Comparison of ENCODE assay signal across 16 cellular contexts in genomic region chr11:13697710-13698109, GRCh38. TPM values are rescaled to one million over a fixed set of nuclear protein-coding genes. Genes with fewer than 3 reads are reported as not detected.
DNase-seq lines count a peak whose midpoint lies in the region; ATAC-seq and TF ChIP-seq lines count a peak whose summit lies in the region.
"Had no signal": no experiment of that assay in that cellular context is flagged by ENCODE, and none has a peak within 500 bp of the region (broad histone marks: within the 10 kb centered on the region; RNA-seq: fewer than 3 reads in every experiment).

No MANE protein-coding gene starts in this region.

- intact Hi-C loops in dendritic cell treated with granulocyte-macrophage colony-stimulating factor and Interleukin-4, amounts not matched to agents 40 ng/mL and 50 ng/mL, for 4 days (cut with micrococcal nuclease) = no loop called here
- intact Hi-C loops in thyroid gland (cut with DNase I) = no loop called here

- ATAC-seq in activated T-cell treated with anti-CD3 and anti-CD28 coated beads, Interleukin-2, amount 50 U/mL, for 72 hours (replicated peaks in 1 of 2) = no peak

- H3K27me3 Mint-ChIP-seq in activated T-cell treated with anti-CD3 and anti-CD28 coated beads, Interleukin-2, amount 50 U/mL, for 72 hours (ENCODE audit: low read depth) = no peaks in the 10 kb centered on the region
- H3K27me3 Mint-ChIP-seq in CD8-positive, alpha-beta memory T cell = no peaks in the 10 kb centered on the region
- no peaks in the 10 kb centered on the region for H3K27me3 Mint-ChIP-seq in dendritic cell treated with granulocyte-macrophage colony-stimulating factor and Interleukin-4, amounts not matched to agents 40 ng/mL and 50 ng/mL, for 4 days
- H3K27me3 Mint-ChIP-seq: CD4-positive, CD25-positive, alpha-beta regulatory T cell had no signal

- TF ChIP-seq POLR2A in thyroid gland (IDR thresholded peaks at IDR 0.05) = no peak

- peak overlapping the region; percentile 9 for H3K27ac Mint-ChIP-seq in activated T-cell treated with anti-CD3 and anti-CD28 coated beads, Interleukin-2, amount 50 U/mL, for 72 hours
- peak overlapping the region in 1 of 8 donors; percentile 43 for H3K27ac Mint-ChIP-seq in CD8-positive, alpha-beta memory T cell
- H3K27ac Mint-ChIP-seq in dendritic cell treated with granulocyte-macrophage colony-stimulating factor and Interleukin-4, amounts not matched to agents 40 ng/mL and 50 ng/mL, for 4 days = peak overlapping the region; percentile 1

- TF ChIP-seq CTCF in neutrophil (IDR thresholded peaks at IDR 0.05) (no peak), thyroid gland (IDR thresholded peaks at IDR 0.05) (no peak)

- no peaks in the 10 kb centered on the region for H3K9me3 Mint-ChIP-seq in activated T-cell treated with anti-CD3 and anti-CD28 coated beads, Interleukin-2, amount 50 U/mL, for 72 hours
- no peaks in the 10 kb centered on the region for H3K9me3 Mint-ChIP-seq in CD8-positive, alpha-beta memory T cell
- H3K9me3 Mint-ChIP-seq in dendritic cell treated with granulocyte-macrophage colony-stimulating factor and Interleukin-4, amounts not matched to agents 40 ng/mL and 50 ng/mL, for 4 days = no peaks in the 10 kb centered on the region

- CTCF ChIA-PET in CD8-positive, alpha-beta memory T cell (lab: Charles Lee) = no interaction called here

- DNase-seq in activated T-cell treated with anti-CD3 and anti-CD28 coated beads, Interleukin-2, amount 50 U/mL, for 72 hours = no peak
- DNase-seq in activated T-cell treated with anti-CD3 and anti-CD28 coated beads, Interleukin-2, amount 50 U/mL, for 1 hour = no peak
- no peak for DNase-seq in CD8-positive, alpha-beta memory T cell
- DNase-seq in thyroid gland (no peak), OCI-M2 (lab: John Stamatoyannopoulos, UW; ENCODE audit: unreplicated experiment) (no peak)
- DNase-seq: 8988T; AML-193; Calu3; CD4-positive, CD25-positive, alpha-beta regulatory T cell; DMS 273 treated with DMSO at 0.1 percent for 48 hours; GM23248; H7 had no signal

- H3K4me3 ChIP-seq in CD8-positive, alpha-beta memory T cell (ENCODE audit: low read length) = no peak overlapping the region
- H3K4me3 ChIP-seq in neutrophil (ENCODE audit: low read depth in 1 of 2, low read length in 1 of 2) (no peak overlapping the region), thyroid gland (replicated peaks in 1 of 3) (no peak overlapping the region)
- H3K4me3 ChIP-seq: BLaER1, GM23248 had no signal

- H3K27me3 ChIP-seq in CD8-positive, alpha-beta memory T cell (ENCODE audit: insufficient read depth, low read length, poor library complexity, severe bottlenecking) = no peaks in the 10 kb centered on the region
- no peaks in the 10 kb centered on the region for H3K27me3 ChIP-seq in neutrophil
- no peaks in the 10 kb centered on the region for H3K27me3 ChIP-seq in thyroid gland
- H3K27me3 ChIP-seq: BLaER1 had no signal

- peak overlapping the region; percentile 6 for H3K27ac ChIP-seq in CD8-positive, alpha-beta memory T cell (ENCODE audit: low read depth, low read length)
- H3K27ac ChIP-seq in neutrophil = peak overlapping the region; percentile 26
- no peak overlapping the region for H3K27ac ChIP-seq in thyroid gland
- H3K27ac ChIP-seq: BLaER1, GM23248, HL-60 had no signal

- H3K4me3 Mint-ChIP-seq in activated T-cell treated with anti-CD3 and anti-CD28 coated beads, Interleukin-2, amount 50 U/mL, for 72 hours = no peak overlapping the region
- no peak overlapping the region for H3K4me3 Mint-ChIP-seq in CD8-positive, alpha-beta memory T cell
- H3K4me3 Mint-ChIP-seq in dendritic cell treated with granulocyte-macrophage colony-stimulating factor and Interleukin-4, amounts not matched to agents 40 ng/mL and 50 ng/mL, for 4 days = no peak overlapping the region
- H3K4me3 Mint-ChIP-seq: CD4-positive, CD25-positive, alpha-beta regulatory T cell had no signal

- WGBS in thyroid gland, 2 donors = 98 to 100% methylated on average over 1 of the region's 1 CpG

- H3K36me3 Mint-ChIP-seq in activated T-cell treated with anti-CD3 and anti-CD28 coated beads, Interleukin-2, amount 50 U/mL, for 72 hours (ENCODE audit: insufficient read depth in 2 of 2) = peaks cover 0 to 3% of the 10 kb centered on the region in 2 donors
- H3K36me3 Mint-ChIP-seq in CD8-positive, alpha-beta memory T cell = peaks cover 0 to 59% (median 22%) of the 10 kb centered on the region in 3 donors
- H3K36me3 Mint-ChIP-seq in dendritic cell treated with granulocyte-macrophage colony-stimulating factor and Interleukin-4, amounts not matched to agents 40 ng/mL and 50 ng/mL, for 4 days (ENCODE audit: low read depth) = peaks cover 57% of the 10 kb centered on the region

- no peaks in the 10 kb centered on the region for H3K4me1 Mint-ChIP-seq in activated T-cell treated with anti-CD3 and anti-CD28 coated beads, Interleukin-2, amount 50 U/mL, for 72 hours (ENCODE audit: low read depth)
- peaks cover 9 to 27% (median 15%) of the 10 kb centered on the region in 3 donors for H3K4me1 Mint-ChIP-seq in CD8-positive, alpha-beta memory T cell
- H3K4me1 Mint-ChIP-seq in dendritic cell treated with granulocyte-macrophage colony-stimulating factor and Interleukin-4, amounts not matched to agents 40 ng/mL and 50 ng/mL, for 4 days (ENCODE audit: low read depth) = peaks cover 31% of the 10 kb centered on the region

- peaks cover 8% of the 10 kb centered on the region for H3K36me3 ChIP-seq in CD8-positive, alpha-beta memory T cell (ENCODE audit: insufficient read depth, low read length)
- H3K36me3 ChIP-seq in neutrophil (peaks cover 59% of the 10 kb centered on the region), thyroid gland (no peaks in the 10 kb centered on the region)

- no peaks in the 10 kb centered on the region for H3K4me1 ChIP-seq in CD8-positive, alpha-beta memory T cell (ENCODE audit: insufficient read depth, low read length)
- H3K4me1 ChIP-seq in neutrophil (ENCODE audit: control insufficient read depth in 1 of 2, insufficient read depth in 1 of 2, low read depth in 1 of 2, low read length in 1 of 2) = no peaks in the 10 kb centered on the region
- H3K4me1 ChIP-seq in thyroid gland = peaks cover 0 to 9% of the 10 kb centered on the region in 2 donors
- H3K4me1 ChIP-seq: BLaER1 had no signal

- POLR2A ChIA-PET in CD8-positive, alpha-beta memory T cell (lab: Charles Lee) = no interaction called here

- no peaks in the 10 kb centered on the region for H3K9me3 ChIP-seq in CD8-positive, alpha-beta memory T cell (ENCODE audit: low read length)
- H3K9me3 ChIP-seq in neutrophil (no peaks in the 10 kb centered on the region), thyroid gland (no peaks in the 10 kb centered on the region)
- H3K9me3 ChIP-seq: BLaER1 had no signal

RNA-seq across cellular contexts. Expression of gene FAR1, which starts 29.2 kb away (rescaled TPM):
- total RNA-seq in activated T-cell treated with anti-CD3 and anti-CD28 coated beads, Interleukin-2, amount 50 U/mL, for 72 hours = 10 to 100 TPM; 49.4 to 53.4 TPM
- total RNA-seq in CD8-positive, alpha-beta memory T cell = 10 to 100 TPM; 44.9 to 48.3 TPM
- polyA plus RNA-seq in CD8-positive, alpha-beta memory T cell = 11.1 TPM
- 10 to 100 TPM; 43.8 to 76.0 (median 48.9) TPM for total RNA-seq in thyroid gland

Comparison
In these comparisons a context has a peak if more than half of its experiments do, and no peak if none do; other contexts are left out.
1. H3K27ac ChIP-seq: peak in CD8-positive, alpha-beta memory T cell (single experiment) and neutrophil (single experiment); none in thyroid gland (0 of 3).